ENCODE assay signal across 15 cellular contexts in the genomic region with DNA sequence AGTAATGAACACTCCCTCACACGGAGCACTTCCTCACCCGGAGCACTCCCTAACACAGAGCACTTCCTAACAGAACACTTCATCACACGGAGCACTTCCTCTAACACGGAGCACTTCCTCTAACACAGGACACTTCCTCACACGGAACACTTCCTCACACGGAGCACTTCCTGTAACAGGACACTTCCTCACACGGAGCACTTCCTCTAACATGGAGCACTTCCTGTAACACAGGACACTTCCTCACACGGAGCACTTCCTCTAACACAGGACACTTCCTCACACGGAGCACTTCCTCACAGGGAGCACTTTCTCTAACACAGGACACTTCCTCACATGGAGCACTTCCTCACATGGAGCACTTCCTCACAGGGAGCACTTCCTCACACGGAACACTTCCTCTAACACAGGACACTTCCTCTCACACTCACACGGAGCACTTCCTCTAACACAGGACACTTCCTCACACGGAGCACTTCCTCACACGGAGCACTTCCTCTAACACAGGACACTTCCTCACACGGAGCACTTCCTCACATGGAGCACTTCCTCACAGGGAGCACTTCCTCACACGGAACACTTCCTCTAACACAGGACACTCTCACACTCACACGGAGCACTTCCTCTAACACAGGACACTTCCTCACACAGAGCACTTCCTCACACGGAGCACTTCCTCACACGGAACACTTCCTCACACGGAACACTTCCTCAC. TPM values are rescaled to one million over a fixed set of nuclear protein-coding genes. Genes with fewer than 3 reads are reported as not detected.
"Had no signal": no experiment of that assay in that cellular context is flagged by ENCODE, and none has a peak within 500 bp of the region (broad histone marks: within the 10 kb centered on the region; RNA-seq: fewer than 3 reads in every experiment).

No MANE protein-coding gene starts in this region.

RNA-seq across cellular contexts. Expression of a gene that starts 29.6 kb away (rescaled TPM):
- total RNA-seq: activated CD4-positive, alpha-beta T cell treated with anti-CD3 and anti-CD28 coated beads, Interleukin-2, amount 10 ng/mL, durations not matched to agents 24 days and 14 days; activated CD8-positive, alpha-beta memory T cell treated with anti-CD3 and anti-CD28 coated beads for 36 hours; activated CD8-positive, alpha-beta T cell treated with anti-CD3 and anti-CD28 coated beads for 36 hours; activated naive CD8-positive, alpha-beta T cell treated with anti-CD3 and anti-CD28 coated beads for 36 hours; activated T-cell treated with anti-CD3 and anti-CD28 coated beads, Interleukin-2, amount 50 U/mL, for 72 hours; activated T-helper 17 cell treated with anti-CD3 and anti-CD28 coated beads, Interleukin-2, amount 50 U/mL, for 72 hours; aorta; cardiac muscle cell; chondrocyte; M059J; NCI-H460; OCI-LY7; PC-9; Right ventricle myocardium inferior; SK-MEL-5 had no signal
- polyA plus RNA-seq: aorta, cardiac muscle cell had no signal
